ENCODE assay signal across 22 cellular contexts in the genomic region with DNA sequence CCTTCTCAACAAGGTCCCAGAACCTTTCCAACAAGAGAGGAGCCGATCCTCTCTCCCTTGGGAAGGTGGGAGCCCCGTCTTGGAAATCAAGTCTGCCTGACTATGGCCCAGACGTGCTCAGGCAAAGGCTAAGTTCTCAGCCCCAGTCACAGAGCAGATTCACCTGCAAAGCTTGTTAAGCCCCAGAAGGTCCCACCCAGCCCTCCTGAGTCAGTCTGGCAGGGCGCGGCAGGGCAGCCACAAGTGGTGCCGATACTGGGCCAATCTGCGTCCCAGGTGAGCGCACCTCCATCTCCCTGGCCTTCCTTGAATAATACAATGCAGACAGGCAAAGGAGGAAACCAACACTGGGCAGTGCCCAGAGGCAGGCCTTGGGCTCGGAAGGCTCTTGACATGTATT. TPM values are rescaled to one million over a fixed set of nuclear protein-coding genes. Genes with fewer than 3 reads are reported as not detected.
DNase-seq lines count a peak whose midpoint lies in the region; ATAC-seq, FAIRE-seq and TF ChIP-seq lines count a peak whose summit lies in the region.
"Had no signal": no experiment of that assay in that cellular context is flagged by ENCODE, and none has a peak within 500 bp of the region (broad histone marks: within the 10 kb centered on the region; RNA-seq: fewer than 3 reads in every experiment).

No MANE protein-coding gene starts in this region.

- ATAC-seq in foreskin keratinocyte (peak; percentile 87), GM21526 (IDR thresholded peaks at IDR 0.05; ENCODE audit: low FRiP score, unreplicated experiment) (no peak)
- ATAC-seq: SK-N-SH treated with all-trans-retinoic acid at 6 μM for 48 hours had no signal

- FAIRE-seq in bronchial epithelial cell (lab: Jason Lieb, UNC): no peak
- FAIRE-seq: A204.1 had no signal

- peaks cover 21% of the 10 kb centered on the region for H3K4me1 ChIP-seq in foreskin keratinocyte
- H3K4me1 ChIP-seq: HAP-1 had no signal

- peaks cover 24% of the 10 kb centered on the region for H3K27me3 Mint-ChIP-seq in mesothelial cell of epicardium (ENCODE audit: low read depth)

- H3K27me3 ChIP-seq in bronchial epithelial cell (ENCODE audit: control insufficient read depth, insufficient read depth, low read length): no peaks in the 10 kb centered on the region
- H3K27me3 ChIP-seq in foreskin keratinocyte: no peaks in the 10 kb centered on the region
- H3K27me3 ChIP-seq: MG63 had no signal

- no peaks in the 10 kb centered on the region for H3K36me3 ChIP-seq in bronchial epithelial cell (ENCODE audit: control insufficient read depth, insufficient read depth, low read length)
- H3K36me3 ChIP-seq: HAP-1, MG63 had no signal

- DNase-seq in DMS79 (lab: John Stamatoyannopoulos, UW) (peak; percentile 28), bronchial epithelial cell (ENCODE audit: low read depth) (peak; percentile 87), foreskin keratinocyte (peak; percentile 61 to 83), DMS53 (lab: John Stamatoyannopoulos, UW) (no peak), mesothelial cell of epicardium (ENCODE audit: low spot score in 2 of 2, unreplicated experiment in 2 of 2) (no peak)
- DNase-seq: CD8-positive, alpha-beta memory T cell; GM23248; Kasumi-1; MG63; NCI-H1048; NCI-H1417 treated with DMSO at 0.1 percent for 48 hours; NCI-H187; NCI-H2107; NCI-H226; NCI-H510A treated with DMSO at 0.1 percent for 48 hours; NCI-H748 treated with DMSO at 0.1 percent for 48 hours had no signal

- H3K4me1 Mint-ChIP-seq in mesothelial cell of epicardium: no peaks in the 10 kb centered on the region
- H3K4me1 Mint-ChIP-seq: CD8-positive, alpha-beta memory T cell had no signal

- H3K27ac ChIP-seq in foreskin keratinocyte (peak overlapping the region; percentile 46), temporal lobe (ENCODE audit: low read depth, low read length) (peak overlapping the region; percentile 9)
- H3K27ac ChIP-seq: C4-2B, GM23248 had no signal

- TF ChIP-seq CTCF in bronchial epithelial cell (IDR thresholded peaks at IDR 0.05; ENCODE audit: insufficient read depth, low read length, severe bottlenecking): no peak
- TF ChIP-seq CTCF in foreskin keratinocyte (conservative IDR thresholded peaks at IDR 0.05): no peak
- TF ChIP-seq CTCF in mesothelial cell of epicardium (IDR thresholded peaks at IDR 0.05; ENCODE audit: unreplicated experiment): no peak

- no peak overlapping the region for H3K4me3 ChIP-seq in bronchial epithelial cell (ENCODE audit: low read depth, low read length)
- H3K4me3 ChIP-seq: GM23248, HAP-1, MG63 had no signal

- no peak overlapping the region for H3K4me3 Mint-ChIP-seq in mesothelial cell of epicardium
- H3K4me3 Mint-ChIP-seq: CD8-positive, alpha-beta memory T cell had no signal

- H3K9me3 Mint-ChIP-seq in mesothelial cell of epicardium: peaks cover 3% of the 10 kb centered on the region
- H3K9me3 Mint-ChIP-seq: CD8-positive, alpha-beta memory T cell had no signal

- H3K27ac Mint-ChIP-seq in mesothelial cell of epicardium: no peak overlapping the region
- H3K27ac Mint-ChIP-seq: CD8-positive, alpha-beta memory T cell had no signal

- no peaks in the 10 kb centered on the region for H3K36me3 Mint-ChIP-seq in mesothelial cell of epicardium

RNA-seq across cellular contexts. Expression of a gene that starts 15.0 kb away (rescaled TPM):
- 0.26 and 1.4 TPM in 2 replicates for total RNA-seq in bronchial epithelial cell
- 2.3 and 2.4 TPM in 2 replicates for total RNA-seq in foreskin keratinocyte
- polyA plus RNA-seq in foreskin keratinocyte: 1.1 and 1.4 TPM in 2 replicates
- total RNA-seq in temporal lobe: 1.2 TPM
- total RNA-seq in mesothelial cell of epicardium: 1.1 to 1.7 TPM (median 1.7 TPM) in 3 replicates
- total RNA-seq: GM23248 had no signal
- polyA plus RNA-seq: GM23248 had no signal

Comparison
In these comparisons a context has a peak if more than half of its experiments do, and no peak if none do; other contexts are left out.
1. DNase-seq: peak in DMS79 (single experiment), bronchial epithelial cell (single experiment) and foreskin keratinocyte (2 of 2); none in DMS53 (single experiment) and mesothelial cell of epicardium (0 of 2).